13 cellular contexts compared by ENCODE assay signal in genomic region chr21:41418956-41419680, GRCh38. TPM values are rescaled to one million over a fixed set of nuclear protein-coding genes. Genes with fewer than 3 reads are reported as not detected.
DNase-seq lines count a peak whose midpoint lies in the region.
"Had no signal": no experiment of that assay in that cellular context is flagged by ENCODE, and none has a peak within 500 bp of the region (broad histone marks: within the 10 kb centered on the region; RNA-seq: fewer than 3 reads in every experiment).

No MANE protein-coding gene starts in this region.

- no peak overlapping the region for H2BK120ac ChIP-seq in mesenchymal stem cell (ENCODE audit: low read depth, low read length)

- H3K27me3 ChIP-seq in HUES48 (ENCODE audit: control insufficient read depth, insufficient read depth, low read length) (peaks cover 9% of the 10 kb centered on the region; the same call in 1 of the 2 replicates), mesenchymal stem cell (ENCODE audit: control insufficient read depth in 1 of 2, insufficient read depth in 1 of 2, low read length in 2 of 2) (no peaks in the 10 kb centered on the region), H7 (ENCODE audit: control insufficient read depth, insufficient read depth, low read length) (peaks cover 1% of the 10 kb centered on the region; the same call in 1 of the 2 replicates)
- H3K27me3 ChIP-seq: colonic mucosa, ovary had no signal

- no peak overlapping the region for H3K4ac ChIP-seq in mesenchymal stem cell (ENCODE audit: low read depth in 1 of 2, low read length in 2 of 2)

- no peak overlapping the region for H3K18ac ChIP-seq in mesenchymal stem cell (ENCODE audit: low read depth in 1 of 2, low read length in 2 of 2)

- 92% methylated on average over 10 of the region's 11 CpGs for WGBS in mesenchymal stem cell

- H3K9me3 Mint-ChIP-seq in T-helper 2 cell treated with Interferon-gamma antibody and Interleukin-4, amounts not matched to agents 5 μg/mL and 100 μg/mL, for 36 hours = peaks cover 4% of the 10 kb centered on the region

- H3K36me3 Mint-ChIP-seq in T-helper 2 cell treated with Interferon-gamma antibody and Interleukin-4, amounts not matched to agents 5 μg/mL and 100 μg/mL, for 36 hours (ENCODE audit: low read depth) = no peaks in the 10 kb centered on the region

- no peak overlapping the region for H3K23ac ChIP-seq in mesenchymal stem cell (ENCODE audit: low read length in 2 of 2)

- no peak overlapping the region for H3K27ac ChIP-seq in HUES48 (ENCODE audit: low read depth, low read length)
- H3K27ac ChIP-seq in skin epidermis = peak overlapping the region in 13 of 21 experiments; percentile 38 to 96 (median 89)
- no peak overlapping the region for H3K27ac ChIP-seq in mesenchymal stem cell (ENCODE audit: low read length, poor library complexity, severe bottlenecking)

- H3K36me3 ChIP-seq in HUES48 (ENCODE audit: control insufficient read depth, insufficient read depth, low read length) (no peaks in the 10 kb centered on the region), mesenchymal stem cell (ENCODE audit: control insufficient read depth in 1 of 2, insufficient read depth in 2 of 2, low read depth in 1 of 2, low read length in 2 of 2) (no peaks in the 10 kb centered on the region), H7 (replicated peaks; ENCODE audit: control insufficient read depth, insufficient read depth, low read length) (no peaks in the 10 kb centered on the region)
- H3K36me3 ChIP-seq: colonic mucosa, ovary had no signal

- no peak overlapping the region for H2BK12ac ChIP-seq in mesenchymal stem cell (ENCODE audit: low read length in 2 of 2)

- H3K4me1 Mint-ChIP-seq in T-helper 2 cell treated with Interferon-gamma antibody and Interleukin-4, amounts not matched to agents 5 μg/mL and 100 μg/mL, for 36 hours (ENCODE audit: low read depth) = peaks cover 26% of the 10 kb centered on the region

- H3K9ac ChIP-seq in HUES48 (ENCODE audit: low read depth, low read length) (no peak overlapping the region), mesenchymal stem cell (ENCODE audit: low read length) (no peak overlapping the region)

- no peak overlapping the region for H2AK5ac ChIP-seq in mesenchymal stem cell (ENCODE audit: low read length, severe bottlenecking)

- H3K4me3 Mint-ChIP-seq in T-helper 2 cell treated with Interferon-gamma antibody and Interleukin-4, amounts not matched to agents 5 μg/mL and 100 μg/mL, for 36 hours = no peak overlapping the region

- H4K8ac ChIP-seq in mesenchymal stem cell (ENCODE audit: low read length) = no peak overlapping the region

- no peaks in the 10 kb centered on the region for H3K9me3 ChIP-seq in HUES48 (ENCODE audit: control insufficient read depth, insufficient read depth, low read length)
- H3K9me3 ChIP-seq in mesenchymal stem cell (ENCODE audit: control insufficient read depth, low read length) = no peaks in the 10 kb centered on the region
- H3K9me3 ChIP-seq: colonic mucosa, ovary had no signal

- H2BK5ac ChIP-seq in mesenchymal stem cell (ENCODE audit: low read depth, low read length, poor library complexity, severe bottlenecking) = no peak overlapping the region

- peak overlapping the region; percentile 27 for H3K27ac Mint-ChIP-seq in T-helper 2 cell treated with Interferon-gamma antibody and Interleukin-4, amounts not matched to agents 5 μg/mL and 100 μg/mL, for 36 hours

- peaks cover 19% of the 10 kb centered on the region for H3K27me3 Mint-ChIP-seq in T-helper 2 cell treated with Interferon-gamma antibody and Interleukin-4, amounts not matched to agents 5 μg/mL and 100 μg/mL, for 36 hours (ENCODE audit: low read depth)

- no peak overlapping the region for H4K91ac ChIP-seq in mesenchymal stem cell (ENCODE audit: low read length)

- H3K79me1 ChIP-seq in mesenchymal stem cell (replicated peaks; ENCODE audit: low read length, poor library complexity, severe bottlenecking) = no peaks in the 10 kb centered on the region

- no peak for DNase-seq in T-helper 2 cell treated with Interferon-gamma antibody and Interleukin-4, amounts not matched to agents 5 μg/mL and 100 μg/mL, for 36 hours (ENCODE audit: low spot score)
- DNase-seq in T-helper 2 cell = no peak
- DNase-seq in ecto neural progenitor cell (ENCODE audit: low spot score) = peak; percentile 29
- DNase-seq in stimulated activated naive CD4-positive, alpha-beta T cell treated with Interleukin-2 at 50 U/mL for 16 hours (lab: John Stamatoyannopoulos, UW) = no peak
- DNase-seq in mesenchymal stem cell = no peak
- DNase-seq in H7 = no peak
- DNase-seq: activated effector memory CD4-positive, alpha-beta T cell treated with anti-CD3 and anti-CD28 coated beads, Interleukin-2, amount 50 U/mL, for 16 hours; colonic mucosa; DND-41; stimulated activated CD4-positive, alpha-beta T cell treated with anti-CD3 and anti-CD28 coated beads, Interleukin-1b, Interleukin-23, amount 100 ng/mL, for 48 hours had no signal

- no peak overlapping the region for H2BK15ac ChIP-seq in mesenchymal stem cell (ENCODE audit: low read depth, poor library complexity, severe bottlenecking)

- H3K4me1 ChIP-seq in HUES48 (ENCODE audit: control insufficient read depth, insufficient read depth, low read length) = peaks cover 19% of the 10 kb centered on the region
- H3K4me1 ChIP-seq in mesenchymal stem cell (ENCODE audit: control insufficient read depth, insufficient read depth, low read depth, low read length) = peaks cover 8% of the 10 kb centered on the region
- H3K4me1 ChIP-seq: colonic mucosa had no signal

- 0 out of 2 replicates have a peak overlapping the region, but pooled peaks have one; percentile 29 for H3K4me3 ChIP-seq in HUES48 (ENCODE audit: low read depth, low read length)
- peak overlapping the region in 1 of 7 experiments; percentile 37 for H3K4me3 ChIP-seq in skin epidermis
- H3K4me3 ChIP-seq in mesenchymal stem cell (ENCODE audit: insufficient read depth in 1 of 2, low read depth in 1 of 2, low read length in 2 of 2) = no peak overlapping the region
- no peak overlapping the region for H3K4me3 ChIP-seq in H7 (ENCODE audit: insufficient read depth, low read depth, low read length)

- H2AFZ ChIP-seq in mesenchymal stem cell (ENCODE audit: low read depth, low read length) = no peak overlapping the region

- no peak overlapping the region for H3K14ac ChIP-seq in mesenchymal stem cell (ENCODE audit: low read length in 2 of 2)

- H3K4me2 ChIP-seq in mesenchymal stem cell (ENCODE audit: low read length, poor library complexity, severe bottlenecking) = no peak overlapping the region

RNA-seq across cellular contexts. Expression of gene MX1, which starts 6.9 kb away (rescaled TPM):
- 6.6 TPM for polyA plus RNA-seq in mesenchymal stem cell (2013, experiment 1 of 2)
- 6.5 TPM for polyA plus RNA-seq in mesenchymal stem cell (2013, experiment 2 of 2)
- total RNA-seq in H7 (2014; rRNA removed; shearing (Covaris generic)) = 1.6 and 3.9 TPM in 2 replicates

RNA-seq across cellular contexts. Expression of gene MX2, which starts 57.3 kb away (rescaled TPM):
- polyA plus RNA-seq in mesenchymal stem cell (2013, experiment 1 of 2) = 6.2 TPM
- polyA plus RNA-seq in mesenchymal stem cell (2013, experiment 2 of 2) = 6.3 TPM
- 0.45 and 2.1 TPM in 2 replicates for total RNA-seq in H7 (2014; rRNA removed; shearing (Covaris generic))

Comparison
In these comparisons a context has a peak if more than half of its experiments do, and no peak if none do; other contexts are left out.
1. H3K27ac ChIP-seq: peak in skin epidermis (13 of 21); none in HUES48 (single experiment) and mesenchymal stem cell (single experiment).